Comparison of ENCODE assay signal across 15 cellular contexts in genomic region chr4:52838729-52839722, GRCh38. TPM values are rescaled to one million over a fixed set of nuclear protein-coding genes. Genes with fewer than 3 reads are reported as not detected.
DNase-seq lines count a peak whose midpoint lies in the region; ATAC-seq and TF ChIP-seq lines count a peak whose summit lies in the region.
"Had no signal": no experiment of that assay in that cellular context is flagged by ENCODE, and none has a peak within 500 bp of the region (broad histone marks: within the 10 kb centered on the region; RNA-seq: fewer than 3 reads in every experiment).

No MANE protein-coding gene starts in this region.

- no peaks in the 10 kb centered on the region for H3K36me3 ChIP-seq in thymus (ENCODE audit: control insufficient read depth, insufficient read depth)
- H3K36me3 ChIP-seq: BLaER1 treated with 17β-estradiol and CSF1 and Interleukin-3, amounts not matched to agents 10 nM and 100 nM had no signal

- DNase-seq in NCI-H2171 treated with DMSO at 0.1 percent for 48 hours (lab: John Stamatoyannopoulos, UW) (peak; percentile 72), right cardiac atrium (peak in 2 of 3 donors; percentile 65 to 76), SW 1271 (lab: John Stamatoyannopoulos, UW) (no peak), NCI-H510A treated with DMSO at 0.1 percent for 48 hours (lab: John Stamatoyannopoulos, UW) (no peak)
- DNase-seq in activated naive CD8-positive, alpha-beta T cell treated with anti-CD3 and anti-CD28 coated beads, Interleukin-2, amount 50 U/mL, for 24 hours, result no peak
- DNase-seq: activated CD8-positive, alpha-beta memory T cell treated with anti-CD3 and anti-CD28 coated beads, Interleukin-2, amount 10 ng/mL, durations not matched to agents 7 days and 5 days; activated gamma-delta T cell; GOT3; occipital lobe; small intestine had no signal

- H3K27ac ChIP-seq in right cardiac atrium (ENCODE audit: low read length) (no peak overlapping the region), thymus (ENCODE audit: low read depth) (peak overlapping the region; percentile 13)
- H3K27ac ChIP-seq: BLaER1 treated with 17β-estradiol and CSF1 and Interleukin-3, amounts not matched to agents 10 nM and 100 nM had no signal

- H3K27ac Mint-ChIP-seq in brain, result peak overlapping the region in 4 of 5 experiments; percentile 29 to 71 (median 64)
- H3K27ac Mint-ChIP-seq in activated naive CD8-positive, alpha-beta T cell treated with anti-CD3 and anti-CD28 coated beads, Interleukin-2, amount 50 U/mL, for 24 hours, result no peak overlapping the region
- H3K27ac Mint-ChIP-seq: activated CD8-positive, alpha-beta memory T cell treated with anti-CD3 and anti-CD28 coated beads, Interleukin-2, amount 10 ng/mL, durations not matched to agents 7 days and 5 days; stimulated activated memory B cell treated with anti-CD40 and anti-IgM and Interleukin-4, amounts not matched to agents 10 μg/mL and 1 μg/mL and 100 μg/mL, for 72 hours; WTC11 had no signal

- peak overlapping the region in 1 of 5 experiments; percentile 54 for H3K4me3 Mint-ChIP-seq in brain
- H3K4me3 Mint-ChIP-seq in activated naive CD8-positive, alpha-beta T cell treated with anti-CD3 and anti-CD28 coated beads, Interleukin-2, amount 50 U/mL, for 24 hours, result no peak overlapping the region
- H3K4me3 Mint-ChIP-seq: activated CD8-positive, alpha-beta memory T cell treated with anti-CD3 and anti-CD28 coated beads, Interleukin-2, amount 10 ng/mL, durations not matched to agents 7 days and 5 days; stimulated activated memory B cell treated with anti-CD40 and anti-IgM and Interleukin-4, amounts not matched to agents 10 μg/mL and 1 μg/mL and 100 μg/mL, for 72 hours; WTC11 had no signal

- H3K4me3 ChIP-seq in right cardiac atrium (ENCODE audit: low read length), result no peak overlapping the region
- no peak overlapping the region for H3K4me3 ChIP-seq in thymus (ENCODE audit: low read length)
- H3K4me3 ChIP-seq: BLaER1 treated with 17β-estradiol and CSF1 and Interleukin-3, amounts not matched to agents 10 nM and 100 nM had no signal

- 41% methylated on average over 12 of the region's 12 CpGs for WGBS in right cardiac atrium
- 86% methylated on average over 12 of the region's 12 CpGs for WGBS in thymus

- peaks cover 8% of the 10 kb centered on the region for H3K27me3 Mint-ChIP-seq in brain
- H3K27me3 Mint-ChIP-seq in activated naive CD8-positive, alpha-beta T cell treated with anti-CD3 and anti-CD28 coated beads, Interleukin-2, amount 50 U/mL, for 24 hours, result peaks cover 3% of the 10 kb centered on the region
- H3K27me3 Mint-ChIP-seq: stimulated activated memory B cell treated with anti-CD40 and anti-IgM and Interleukin-4, amounts not matched to agents 10 μg/mL and 1 μg/mL and 100 μg/mL, for 72 hours had no signal

- no peaks in the 10 kb centered on the region for H3K9me3 ChIP-seq in right cardiac atrium (ENCODE audit: control insufficient read depth, low read length)
- H3K9me3 ChIP-seq in thymus (ENCODE audit: control insufficient read depth), result no peaks in the 10 kb centered on the region
- H3K9me3 ChIP-seq: BLaER1 treated with 17β-estradiol and CSF1 and Interleukin-3, amounts not matched to agents 10 nM and 100 nM had no signal

- H3K4me1 ChIP-seq in right cardiac atrium (ENCODE audit: control insufficient read depth, insufficient read depth, low read length), result peaks cover 12% of the 10 kb centered on the region
- no peaks in the 10 kb centered on the region for H3K4me1 ChIP-seq in thymus (ENCODE audit: control insufficient read depth, insufficient read depth, low read length)

- no peaks in the 10 kb centered on the region for H3K36me3 Mint-ChIP-seq in brain
- H3K36me3 Mint-ChIP-seq in activated naive CD8-positive, alpha-beta T cell treated with anti-CD3 and anti-CD28 coated beads, Interleukin-2, amount 50 U/mL, for 24 hours (ENCODE audit: low read depth), result no peaks in the 10 kb centered on the region
- H3K36me3 Mint-ChIP-seq: activated CD8-positive, alpha-beta memory T cell treated with anti-CD3 and anti-CD28 coated beads, Interleukin-2, amount 10 ng/mL, durations not matched to agents 7 days and 5 days; stimulated activated memory B cell treated with anti-CD40 and anti-IgM and Interleukin-4, amounts not matched to agents 10 μg/mL and 1 μg/mL and 100 μg/mL, for 72 hours; WTC11 had no signal

- intact Hi-C loops in right cardiac atrium (cut with DNase I), result no loop called here

- peak; percentile 44 to 75 for ATAC-seq in right cardiac atrium
- ATAC-seq in activated naive CD8-positive, alpha-beta T cell treated with anti-CD3 and anti-CD28 coated beads, Interleukin-2, amount 50 U/mL, for 24 hours, result no peak
- ATAC-seq: activated CD8-positive, alpha-beta memory T cell treated with anti-CD3 and anti-CD28 coated beads, Interleukin-2, amount 10 ng/mL, durations not matched to agents 7 days and 5 days; stimulated activated memory B cell treated with anti-CD40 and anti-IgM and Interleukin-4, amounts not matched to agents 10 μg/mL and 1 μg/mL and 100 μg/mL, for 72 hours had no signal

- peaks cover 53% of the 10 kb centered on the region for H3K4me1 Mint-ChIP-seq in brain
- peaks cover 6% of the 10 kb centered on the region for H3K4me1 Mint-ChIP-seq in activated naive CD8-positive, alpha-beta T cell treated with anti-CD3 and anti-CD28 coated beads, Interleukin-2, amount 50 U/mL, for 24 hours
- H3K4me1 Mint-ChIP-seq: activated CD8-positive, alpha-beta memory T cell treated with anti-CD3 and anti-CD28 coated beads, Interleukin-2, amount 10 ng/mL, durations not matched to agents 7 days and 5 days had no signal

- TF ChIP-seq CTCF in brain (conservative IDR thresholded peaks at IDR 0.05), result no peak

- no peaks in the 10 kb centered on the region for H3K9me3 Mint-ChIP-seq in brain
- H3K9me3 Mint-ChIP-seq in activated naive CD8-positive, alpha-beta T cell treated with anti-CD3 and anti-CD28 coated beads, Interleukin-2, amount 50 U/mL, for 24 hours, result no peaks in the 10 kb centered on the region
- H3K9me3 Mint-ChIP-seq: stimulated activated memory B cell treated with anti-CD40 and anti-IgM and Interleukin-4, amounts not matched to agents 10 μg/mL and 1 μg/mL and 100 μg/mL, for 72 hours; WTC11 had no signal

- H3K27me3 ChIP-seq in right cardiac atrium (ENCODE audit: control insufficient read depth, insufficient read depth) (no peaks in the 10 kb centered on the region), thymus (ENCODE audit: control insufficient read depth, insufficient read depth) (no peaks in the 10 kb centered on the region)
- H3K27me3 ChIP-seq: BLaER1 treated with 17β-estradiol and CSF1 and Interleukin-3, amounts not matched to agents 10 nM and 100 nM had no signal

RNA-seq across cellular contexts. Expression of gene RASL11B, which starts 23.1 kb away (rescaled TPM):
- polyA plus RNA-seq in brain (ENCODE audit: insufficient read depth, low read depth, low replicate concordance), result 9.4 TPM
- total RNA-seq in right cardiac atrium, result 10 to 100 TPM in 3 of 4 donors, 1 to 10 TPM in 1; 9.6 to 37.2 (median 16.5) TPM
- 11.4 TPM for polyA plus RNA-seq in right cardiac atrium
- 1.2 TPM for polyA plus RNA-seq in thymus

Comparison
In these comparisons a context has a peak if more than half of its experiments do, and no peak if none do; other contexts are left out.
1. DNase-seq: peak in NCI-H2171 treated with DMSO at 0.1 percent for 48 hours (single experiment) and right cardiac atrium (2 of 3); none in SW 1271 (0 of 2), activated naive CD8-positive, alpha-beta T cell treated with anti-CD3 and anti-CD28 coated beads, Interleukin-2, amount 50 U/mL, for 24 hours (single experiment) and NCI-H510A treated with DMSO at 0.1 percent for 48 hours (single experiment).